Comparison of ENCODE assay signal across 1 cellular context in the genomic region with DNA sequence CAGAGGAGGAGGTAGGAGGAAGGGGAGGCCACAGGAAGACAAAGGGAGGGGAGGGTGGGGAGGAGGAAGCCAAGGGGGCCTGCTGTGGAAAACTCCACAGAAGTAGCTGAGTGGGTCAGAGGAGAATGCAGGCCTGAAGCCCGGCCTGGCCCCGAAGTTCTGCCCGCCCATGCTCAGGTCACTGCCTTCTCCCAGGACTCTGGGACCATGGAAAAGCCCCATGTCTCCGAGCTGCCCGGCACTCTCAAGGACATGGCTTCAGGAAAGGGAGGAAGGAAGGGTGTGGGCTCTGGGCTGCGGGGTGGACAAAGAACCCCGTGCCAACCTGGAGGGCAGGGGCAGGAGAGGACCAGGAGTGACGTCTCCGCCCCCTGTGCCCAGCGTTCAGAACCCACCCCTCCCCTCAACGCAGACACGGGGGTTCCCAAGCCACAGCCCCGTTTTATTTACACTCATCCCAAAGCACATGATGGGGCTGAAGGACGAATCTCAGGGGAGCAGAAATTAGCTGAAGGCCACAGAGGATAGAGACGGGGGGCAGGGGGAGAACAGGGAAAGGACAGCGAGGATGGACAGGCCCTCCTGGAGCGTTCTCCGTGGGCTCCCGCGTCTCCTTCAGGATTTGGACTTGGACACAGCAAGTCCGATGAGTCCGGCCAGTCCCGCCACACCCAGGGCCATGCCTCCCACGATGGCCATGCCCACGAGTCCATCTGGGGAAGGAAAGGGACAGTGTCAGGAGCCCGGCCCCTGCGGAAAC.
TF ChIP-seq lines count a peak whose summit lies in the region.

No MANE protein-coding gene starts in this region.

TF ChIP-seq in H1, 55 proteins besides CTCF, POLR2A, EP300 and RAD21:
- no peak for TF ChIP-seq RNF2 (IDR thresholded peaks at IDR 0.05; ENCODE audit: borderline replicate concordance, low read depth, low read length, missing control alignments, poor library complexity, severe bottlenecking)
- TF ChIP-seq RXRA (IDR thresholded peaks at IDR 0.05; ENCODE audit: insufficient read depth, low read depth, low read length) = no peak
- no peak for TF ChIP-seq SUZ12 (IDR thresholded peaks at IDR 0.05; ENCODE audit: low read length)
- TF ChIP-seq KDM4A (IDR thresholded peaks at IDR 0.05; ENCODE audit: low read depth, low read length, severe bottlenecking) = no peak
- no peak for TF ChIP-seq SRF (IDR thresholded peaks at IDR 0.05; ENCODE audit: low read depth, low read length)
- no peak for TF ChIP-seq NANOG (IDR thresholded peaks at IDR 0.05; ENCODE audit: insufficient read depth, low read depth, low read length, poor library complexity, severe bottlenecking)
TF ChIP-seq in H1: peak in this region for 0.
